Comparison of ENCODE assay signal across 10 cellular contexts in the genomic region with DNA sequence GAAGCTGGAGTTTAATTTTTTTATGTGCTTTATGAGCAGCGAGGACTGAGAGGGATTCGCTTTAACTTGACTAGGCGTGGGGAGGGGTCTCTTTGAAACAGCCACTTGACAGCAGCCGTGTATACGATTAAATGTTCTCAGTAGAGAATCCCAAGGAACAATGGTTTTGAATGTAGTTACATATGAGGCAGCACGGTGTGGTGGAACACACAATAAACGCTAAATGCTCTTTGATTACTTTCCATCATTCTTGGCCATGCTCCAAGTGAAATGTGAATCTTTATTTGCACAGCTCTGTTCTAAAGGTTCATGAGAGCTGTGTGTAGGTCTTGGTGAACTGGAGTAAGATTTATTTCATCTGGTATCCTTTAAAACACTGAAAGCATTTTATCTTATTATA.
DNase-seq lines count a peak whose midpoint lies in the region; ATAC-seq, FAIRE-seq and TF ChIP-seq lines count a peak whose summit lies in the region.
"Had no signal": no experiment of that assay in that cellular context is flagged by ENCODE, and none has a peak within 500 bp of the region (broad histone marks: within the 10 kb centered on the region; RNA-seq: fewer than 3 reads in every experiment).

No MANE protein-coding gene starts in this region.

- H3K36me3 ChIP-seq in HEK293 (ENCODE audit: control insufficient read depth in 2 of 2, insufficient read depth in 1 of 2, low read length in 2 of 2) (no peaks in the 10 kb centered on the region), adrenal gland (replicated peaks in 1 of 2) (no peaks in the 10 kb centered on the region), thyroid gland (no peaks in the 10 kb centered on the region)

- CTCF ChIA-PET in A549 (lab: Yijun Ruan, JAX) = interaction anchor here (0.9 to 1.1 kb wide), 2 partner anchors 156 to 174 kb away, joined by 3 to 4 read pairs; no protein-coding TSS in a partner anchor
- CTCF ChIA-PET in HEK293 (lab: Yijun Ruan, JAX) = no interaction called here

- H3K9me3 ChIP-seq in A549 (0 out of 3 replicates have a peak, but pooled peaks cover under 1% of the 10 kb centered on the region), HEK293 (ENCODE audit: control insufficient read depth, insufficient read depth, low read depth, low read length) (no peaks in the 10 kb centered on the region), adrenal gland (replicated peaks in 1 of 3) (no peaks in the 10 kb centered on the region), thyroid gland (no peaks in the 10 kb centered on the region)

- ATAC-seq in A549 (peak in 1 of 2 experiments; percentile 4; a peak in 1 of 6 replicates), left colon (peak; percentile 97), GM18520 (IDR thresholded peaks at IDR 0.05; ENCODE audit: unreplicated experiment) (no peak)

- TF ChIP-seq CTCF in A549 (IDR thresholded peaks at IDR 0.05) (no peak), HEK293 (tag by site-specific recombination; IDR thresholded peaks at IDR 0.05) (no peak), adrenal gland (IDR thresholded peaks at IDR 0.05) (no peak), thyroid gland (IDR thresholded peaks at IDR 0.05) (no peak)

- TF ChIP-seq EP300 in A549 (IDR thresholded peaks at IDR 0.05) = no peak

- H3K27me3 ChIP-seq in adrenal gland (no peaks in the 10 kb centered on the region), thyroid gland (no peaks in the 10 kb centered on the region)

- TF ChIP-seq POLR2A in A549 (IDR thresholded peaks at IDR 0.05; ENCODE audit: low read length) = no peak
- TF ChIP-seq POLR2A in adrenal gland (IDR thresholded peaks at IDR 0.05) = no peak
- no peak for TF ChIP-seq POLR2A in thyroid gland (IDR thresholded peaks at IDR 0.05)

- POLR2A ChIA-PET in A549 (lab: Yijun Ruan, JAX) (no interaction called here), HEK293 (lab: Yijun Ruan, JAX) (no interaction called here)

- peak overlapping the region; percentile 64 to 89 for H3K27ac ChIP-seq in A549
- peak overlapping the region; percentile 26; the same call in 1 of the 2 replicates for H3K27ac ChIP-seq in HEK293 (ENCODE audit: extremely low read depth, low read depth, low read length)
- peak overlapping the region in 1 of 5 donors; percentile 20 for H3K27ac ChIP-seq in adrenal gland
- H3K27ac ChIP-seq in thyroid gland = no peak overlapping the region

- H3K4me1 ChIP-seq in A549 (peaks cover 90% of the 10 kb centered on the region), HEK293 (ENCODE audit: control insufficient read depth, insufficient read depth, low read length) (no peaks in the 10 kb centered on the region), adrenal gland (replicated peaks in 1 of 2) (peaks cover 0 to 13% of the 10 kb centered on the region in 2 donors), thyroid gland (peaks cover 3 to 11% of the 10 kb centered on the region in 2 donors)

- peak overlapping the region; percentile 40 for H3K4me2 ChIP-seq in A549

- no peak for TF ChIP-seq RAD21 in A549 (conservative IDR thresholded peaks at IDR 0.05 in 1 of 2, IDR thresholded peaks at IDR 0.05 in 1 of 2)

- DNase-seq in A549 (ENCODE audit: low read depth in 1 of 2, low spot score in 1 of 2) (peak in 1 of 2 experiments; percentile 51), NCI-H69 (lab: John Stamatoyannopoulos, UW) (peak; percentile 96), left colon (peak in 1 of 2 donors; percentile 16), adrenal gland (no peak), thyroid gland (no peak)
- no peak for DNase-seq in stimulated activated CD4-positive, alpha-beta T cell treated with anti-CD3 and anti-CD28 coated beads, Interleukin-12 subunit alpha, Interleukin-12 subunit beta, amount 100 ng/mL, for 4 hours
- DNase-seq: H9, natural killer cell had no signal

- WGBS in A549 (ENCODE audit: missing lambda C conversion rate) = 62% methylated on average over 7 of the region's 7 CpGs
- 79 to 90% (median 83%) methylated on average over 7 of the region's 7 CpGs for WGBS in adrenal gland, 4 donors
- WGBS in thyroid gland, 2 donors = 69 to 70% methylated on average over 7 of the region's 7 CpGs

- no peak overlapping the region for H3K4me3 ChIP-seq in A549
- H3K4me3 ChIP-seq in HEK293 (ENCODE audit: low read depth, low read length) = no peak overlapping the region
- H3K4me3 ChIP-seq in adrenal gland = no peak overlapping the region
- no peak overlapping the region for H3K4me3 ChIP-seq in thyroid gland (replicated peaks in 1 of 3)

- intact Hi-C loops in left colon (cut with DNase I, micrococcal nuclease) (no loop called here), adrenal gland (cut with DNase I) (no loop called here), thyroid gland (cut with DNase I) (no loop called here)

- FAIRE-seq in A549 (lab: Jason Lieb, UNC) = peak; percentile 18

TF ChIP-seq in A549, 52 proteins besides CTCF, POLR2A, EP300 and RAD21:
- TF ChIP-seq MYC (IDR thresholded peaks at IDR 0.05; ENCODE audit: borderline replicate concordance, low read length) = no peak

TF ChIP-seq in HEK293, 187 proteins besides CTCF, POLR2A, EP300 and RAD21 (continues in another document):
- peak; percentile 43; the same call in 1 of the 2 replicates for TF ChIP-seq OSR2 (tag by site-specific recombination; IDR thresholded peaks at IDR 0.05)
- TF ChIP-seq ZNF544 (tag by site-specific recombination; IDR thresholded peaks at IDR 0.05) = no peak
- TF ChIP-seq ZNF404 (tag by site-specific recombination; IDR thresholded peaks at IDR 0.05) = no peak
- no peak for TF ChIP-seq ZNF530 (tag by site-specific recombination; IDR thresholded peaks at IDR 0.05; ENCODE audit: low read depth)
- no peak for TF ChIP-seq ZNF266 (tag by site-specific recombination; IDR thresholded peaks at IDR 0.05; ENCODE audit: low read depth)
- TF ChIP-seq ZNF146 (tag by site-specific recombination; IDR thresholded peaks at IDR 0.05) = no peak
- no peak for TF ChIP-seq ZNF324 (tag by site-specific recombination; IDR thresholded peaks at IDR 0.05)
- TF ChIP-seq, protein P1, sequence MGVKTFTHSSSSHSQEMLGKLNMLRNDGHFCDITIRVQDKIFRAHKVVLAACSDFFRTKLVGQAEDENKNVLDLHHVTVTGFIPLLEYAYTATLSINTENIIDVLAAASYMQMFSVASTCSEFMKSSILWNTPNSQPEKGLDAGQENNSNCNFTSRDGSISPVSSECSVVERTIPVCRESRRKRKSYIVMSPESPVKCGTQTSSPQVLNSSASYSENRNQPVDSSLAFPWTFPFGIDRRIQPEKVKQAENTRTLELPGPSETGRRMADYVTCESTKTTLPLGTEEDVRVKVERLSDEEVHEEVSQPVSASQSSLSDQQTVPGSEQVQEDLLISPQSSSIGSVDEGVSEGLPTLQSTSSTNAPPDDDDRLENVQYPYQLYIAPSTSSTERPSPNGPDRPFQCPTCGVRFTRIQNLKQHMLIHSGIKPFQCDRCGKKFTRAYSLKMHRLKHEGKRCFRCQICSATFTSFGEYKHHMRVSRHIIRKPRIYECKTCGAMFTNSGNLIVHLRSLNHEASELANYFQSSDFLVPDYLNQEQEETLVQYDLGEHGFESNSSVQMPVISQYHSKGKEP (tag by site-specific recombination; IDR thresholded peaks at IDR 0.05) = no peak
- TF ChIP-seq ZNF561 (tag by site-specific recombination; IDR thresholded peaks at IDR 0.05; ENCODE audit: borderline replicate concordance) = no peak
- TF ChIP-seq ZNF558 (tag by site-specific recombination; IDR thresholded peaks at IDR 0.05) = no peak
- TF ChIP-seq, protein P2, sequence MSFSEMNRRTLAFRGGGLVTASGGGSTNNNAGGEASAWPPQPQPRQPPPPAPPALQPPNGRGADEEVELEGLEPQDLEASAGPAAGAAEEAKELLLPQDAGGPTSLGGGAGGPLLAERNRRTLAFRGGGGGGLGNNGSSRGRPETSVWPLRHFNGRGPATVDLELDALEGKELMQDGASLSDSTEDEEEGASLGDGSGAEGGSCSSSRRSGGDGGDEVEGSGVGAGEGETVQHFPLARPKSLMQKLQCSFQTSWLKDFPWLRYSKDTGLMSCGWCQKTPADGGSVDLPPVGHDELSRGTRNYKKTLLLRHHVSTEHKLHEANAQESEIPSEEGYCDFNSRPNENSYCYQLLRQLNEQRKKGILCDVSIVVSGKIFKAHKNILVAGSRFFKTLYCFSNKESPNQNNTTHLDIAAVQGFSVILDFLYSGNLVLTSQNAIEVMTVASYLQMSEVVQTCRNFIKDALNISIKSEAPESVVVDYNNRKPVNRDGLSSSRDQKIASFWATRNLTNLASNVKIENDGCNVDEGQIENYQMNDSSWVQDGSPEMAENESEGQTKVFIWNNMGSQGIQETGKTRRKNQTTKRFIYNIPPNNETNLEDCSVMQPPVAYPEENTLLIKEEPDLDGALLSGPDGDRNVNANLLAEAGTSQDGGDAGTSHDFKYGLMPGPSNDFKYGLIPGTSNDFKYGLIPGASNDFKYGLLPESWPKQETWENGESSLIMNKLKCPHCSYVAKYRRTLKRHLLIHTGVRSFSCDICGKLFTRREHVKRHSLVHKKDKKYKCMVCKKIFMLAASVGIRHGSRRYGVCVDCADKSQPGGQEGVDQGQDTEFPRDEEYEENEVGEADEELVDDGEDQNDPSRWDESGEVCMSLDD (tag by site-specific recombination; IDR thresholded peaks at IDR 0.05) = no peak
- TF ChIP-seq, protein P3, sequence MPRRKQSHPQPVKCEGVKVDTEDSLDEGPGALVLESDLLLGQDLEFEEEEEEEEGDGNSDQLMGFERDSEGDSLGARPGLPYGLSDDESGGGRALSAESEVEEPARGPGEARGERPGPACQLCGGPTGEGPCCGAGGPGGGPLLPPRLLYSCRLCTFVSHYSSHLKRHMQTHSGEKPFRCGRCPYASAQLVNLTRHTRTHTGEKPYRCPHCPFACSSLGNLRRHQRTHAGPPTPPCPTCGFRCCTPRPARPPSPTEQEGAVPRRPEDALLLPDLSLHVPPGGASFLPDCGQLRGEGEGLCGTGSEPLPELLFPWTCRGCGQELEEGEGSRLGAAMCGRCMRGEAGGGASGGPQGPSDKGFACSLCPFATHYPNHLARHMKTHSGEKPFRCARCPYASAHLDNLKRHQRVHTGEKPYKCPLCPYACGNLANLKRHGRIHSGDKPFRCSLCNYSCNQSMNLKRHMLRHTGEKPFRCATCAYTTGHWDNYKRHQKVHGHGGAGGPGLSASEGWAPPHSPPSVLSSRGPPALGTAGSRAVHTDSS (tag by site-specific recombination; IDR thresholded peaks at IDR 0.05) = no peak
- peak; percentile 52; the same call in 1 of the 2 replicates for TF ChIP-seq WT1 (tag by site-specific recombination; IDR thresholded peaks at IDR 0.05)

Comparison
In these comparisons a context has a peak if more than half of its experiments do, and no peak if none do; other contexts are left out.
1. H3K27ac ChIP-seq: peak in A549 (2 of 2) and HEK293 (single experiment); none in thyroid gland (0 of 3).